Comparison of ENCODE assay signal across 1 cellular context in the genomic region with DNA sequence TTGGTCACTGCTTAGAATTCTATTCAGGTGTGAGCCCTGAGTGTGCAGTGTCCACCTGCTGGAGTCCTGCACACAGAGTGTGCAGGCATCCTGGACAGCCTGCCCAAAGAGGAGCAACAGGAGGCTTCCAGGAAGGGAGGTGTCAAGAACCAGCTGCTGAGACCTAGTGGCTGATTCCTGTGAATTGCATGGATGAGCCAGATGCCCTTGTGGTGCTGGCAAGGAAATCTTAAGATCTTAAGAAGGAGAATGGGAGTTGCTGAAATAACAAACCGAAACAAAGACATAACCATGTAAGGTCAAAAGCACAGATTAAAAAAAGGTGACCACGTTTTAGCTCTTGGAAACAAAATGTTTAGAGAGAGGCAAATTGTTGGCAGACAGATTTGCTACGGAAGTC.
TF ChIP-seq lines count a peak whose summit lies in the region.

No MANE protein-coding gene starts in this region.

TF ChIP-seq in endothelial cell of umbilical vein, 7 proteins besides CTCF, POLR2A, EP300 and RAD21:
- TF ChIP-seq FOS (IDR thresholded peaks at IDR 0.05; ENCODE audit: borderline replicate concordance, insufficient read depth, low read length) (no peak), JUN (IDR thresholded peaks at IDR 0.05; ENCODE audit: borderline replicate concordance, insufficient read depth, insufficient read length, low read depth) (no peak), GATA2 (IDR thresholded peaks at IDR 0.05; ENCODE audit: insufficient read depth, insufficient read length, low read depth, low read length) (no peak), EZH2 (IDR thresholded peaks at IDR 0.05; ENCODE audit: borderline replicate concordance, low read depth, low read length, severe bottlenecking) (no peak), POLR2AphosphoS5 (IDR thresholded peaks at IDR 0.05; ENCODE audit: insufficient read depth, low read depth, low read length) (no peak), MYC (IDR thresholded peaks at IDR 0.05; ENCODE audit: low read depth, low read length) (no peak)
- TF ChIP-seq, protein P1, sequence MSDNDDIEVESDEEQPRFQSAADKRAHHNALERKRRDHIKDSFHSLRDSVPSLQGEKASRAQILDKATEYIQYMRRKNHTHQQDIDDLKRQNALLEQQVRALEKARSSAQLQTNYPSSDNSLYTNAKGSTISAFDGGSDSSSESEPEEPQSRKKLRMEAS (IDR thresholded peaks at IDR 0.05; ENCODE audit: insufficient read depth, insufficient read length) = no peak
TF ChIP-seq in endothelial cell of umbilical vein: peak in this region for 0.
